28 cellular contexts compared by ENCODE assay signal in the genomic region with DNA sequence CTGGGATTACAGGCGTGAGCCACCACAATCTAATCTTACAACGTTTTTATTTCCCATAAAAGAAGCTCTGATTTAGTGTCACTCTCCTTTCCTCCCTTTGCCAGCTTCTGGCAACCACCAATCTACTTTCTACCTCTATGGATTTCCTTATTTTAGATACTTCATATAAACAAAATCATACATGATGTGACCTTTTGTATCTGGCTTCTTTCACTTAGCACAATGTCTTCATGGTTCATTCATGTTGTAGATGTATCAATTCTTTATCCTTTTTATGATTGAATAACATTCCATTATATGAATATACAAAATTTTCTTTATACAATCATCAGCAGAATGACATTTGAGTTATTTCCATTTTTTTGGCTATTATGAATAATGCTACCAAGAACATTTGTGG.
"Had no signal": no experiment of that assay in that cellular context is flagged by ENCODE, and none has a peak within 500 bp of the region (broad histone marks: within the 10 kb centered on the region; RNA-seq: fewer than 3 reads in every experiment).

No MANE protein-coding gene starts in this region.

- H3K4me1 ChIP-seq: colonic mucosa, esophagus squamous epithelium, foreskin keratinocyte, gastroesophageal sphincter had no signal

- H3K27ac ChIP-seq: colonic mucosa, coronary artery, dorsolateral prefrontal cortex, epithelial cell of prostate, esophagus muscularis mucosa, esophagus squamous epithelium, foreskin keratinocyte, gastrocnemius medialis, gastroesophageal sphincter, heart left ventricle, heart right ventricle had no signal

- H3K36me3 ChIP-seq: colonic mucosa, esophagus muscularis mucosa, esophagus squamous epithelium, gastrocnemius medialis, gastroesophageal sphincter, heart left ventricle, heart right ventricle had no signal

- DNase-seq: colonic mucosa; cortex of kidney; dermis blood vessel endothelial cell; dorsolateral prefrontal cortex; effector CD4-positive, alpha-beta T cell; effector CD8-positive, alpha-beta T cell; effector memory CD4-positive, alpha-beta T cell; effector memory CD8-positive, alpha-beta T cell; endodermal cell; erythroblast; esophagus squamous epithelium; foreskin fibroblast; foreskin keratinocyte; gastrocnemius medialis; glutamatergic neuron; head of caudate nucleus; heart left ventricle; heart right ventricle had no signal

- H3K4me3 ChIP-seq: colonic mucosa, coronary artery, dorsolateral prefrontal cortex, esophagus muscularis mucosa, esophagus squamous epithelium, gastrocnemius medialis, gastroesophageal sphincter, heart left ventricle, heart right ventricle had no signal

- H3K27me3 ChIP-seq: colonic mucosa, esophagus muscularis mucosa, foreskin keratinocyte, gastrocnemius medialis, gastroesophageal sphincter, heart left ventricle, heart right ventricle had no signal

- FAIRE-seq: colon, endometrium, endothelial cell of umbilical vein, frontal cortex had no signal

- H3K27ac Mint-ChIP-seq: dendritic cell treated with granulocyte-macrophage colony-stimulating factor and Interleukin-4, amounts not matched to agents 40 ng/mL and 50 ng/mL, for 4 days; effector memory CD8-positive, alpha-beta T cell; endodermal cell had no signal

- H3K9me3 ChIP-seq: colonic mucosa, esophagus muscularis mucosa, esophagus squamous epithelium, gastrocnemius medialis, gastroesophageal sphincter had no signal

- ATAC-seq: effector memory CD8-positive, alpha-beta T cell; esophagus mucosa; foreskin keratinocyte; gastrocnemius medialis; gastroesophageal sphincter had no signal

- H3K4me1 Mint-ChIP-seq: endodermal cell had no signal

- H3K4me3 Mint-ChIP-seq: dendritic cell treated with granulocyte-macrophage colony-stimulating factor and Interleukin-4, amounts not matched to agents 40 ng/mL and 50 ng/mL, for 4 days; effector memory CD8-positive, alpha-beta T cell; endodermal cell had no signal
